Comparison of ENCODE assay signal across 26 cellular contexts in genomic region chr1:193404236-193404635, GRCh38.
"Had no signal": no experiment of that assay in that cellular context is flagged by ENCODE, and none has a peak within 500 bp of the region (broad histone marks: within the 10 kb centered on the region; RNA-seq: fewer than 3 reads in every experiment).

No MANE protein-coding gene starts in this region.

- H3K9me3 ChIP-seq: Peyer's patch had no signal

- H3K4me3 Mint-ChIP-seq: activated CD4-positive, alpha-beta memory T cell treated with anti-CD3 and anti-CD28 coated beads, Interleukin-2, amount 10 ng/mL, durations not matched to agents 7 days and 5 days; activated naive CD4-positive, alpha-beta T cell treated with anti-CD3 and anti-CD28 coated beads, Interleukin-2, amount 10 ng/mL, durations not matched to agents 7 days and 5 days; activated naive CD8-positive, alpha-beta T cell treated with anti-CD3 and anti-CD28 coated beads, Interleukin-2, amount 10 ng/mL, durations not matched to agents 7 days and 5 days; brain; central memory CD8-positive, alpha-beta T cell; T-helper 1 cell treated with Interleukin-12 subunit alpha and Interleukin-12 subunit beta and Interleukin-4 antibody, amounts not matched to agents 30 μg/mL and 1 μg/mL, for 36 hours; WTC11 had no signal

- H3K27ac ChIP-seq: Peyer's patch, RWPE1 had no signal

- H3K27me3 Mint-ChIP-seq: activated CD4-positive, alpha-beta memory T cell treated with anti-CD3 and anti-CD28 coated beads, Interleukin-2, amount 10 ng/mL, durations not matched to agents 7 days and 5 days; activated naive CD4-positive, alpha-beta T cell treated with anti-CD3 and anti-CD28 coated beads, Interleukin-2, amount 10 ng/mL, durations not matched to agents 7 days and 5 days; activated naive CD8-positive, alpha-beta T cell treated with anti-CD3 and anti-CD28 coated beads, Interleukin-2, amount 10 ng/mL, durations not matched to agents 7 days and 5 days; brain; central memory CD8-positive, alpha-beta T cell had no signal

- H3K36me3 Mint-ChIP-seq: brain, WTC11 had no signal

- H3K27me3 ChIP-seq: Peyer's patch had no signal

- H3K4me3 ChIP-seq: K562, Peyer's patch had no signal

- ATAC-seq: K562, WTC11 had no signal

- H3K27ac Mint-ChIP-seq: activated CD4-positive, alpha-beta memory T cell treated with anti-CD3 and anti-CD28 coated beads, Interleukin-2, amount 10 ng/mL, durations not matched to agents 7 days and 5 days; activated naive CD4-positive, alpha-beta T cell treated with anti-CD3 and anti-CD28 coated beads, Interleukin-2, amount 10 ng/mL, durations not matched to agents 7 days and 5 days; activated naive CD8-positive, alpha-beta T cell treated with anti-CD3 and anti-CD28 coated beads, Interleukin-2, amount 10 ng/mL, durations not matched to agents 7 days and 5 days; activated T-helper 2 cell treated with anti-CD3 and anti-CD28 coated beads, Interferon-gamma antibody, Interleukin-2, Interleukin-4, amounts not matched to agents 10 μg/mL and 5 μg/mL and 100 μg/mL, durations not matched to agents 14 hours and 24 hours and 36 hours; T-helper 1 cell treated with Interleukin-12 subunit alpha and Interleukin-12 subunit beta and Interleukin-4 antibody, amounts not matched to agents 30 μg/mL and 1 μg/mL, for 36 hours; WTC11 had no signal

- H3K9me3 Mint-ChIP-seq: central memory CD8-positive, alpha-beta T cell; WTC11 had no signal

- H3K36me3 ChIP-seq: Peyer's patch had no signal

- DNase-seq: activated CD4-positive, alpha-beta memory T cell treated with anti-CD3 and anti-CD28 coated beads, Interleukin-2, amount 10 ng/mL, durations not matched to agents 7 days and 5 days; activated CD4-positive, alpha-beta T cell treated with anti-CD3 and anti-CD28 coated beads, Interleukin-2, amount 50 U/mL, for 1 hour; activated gamma-delta T cell treated with Interleukin-2 at 50 U/mL for 16 hours; activated naive CD4-positive, alpha-beta T cell treated with anti-CD3 and anti-CD28 coated beads, Interleukin-2, amount 10 ng/mL, durations not matched to agents 7 days and 5 days; activated naive CD8-positive, alpha-beta T cell treated with anti-CD3 and anti-CD28 coated beads, Interleukin-2, amount 10 ng/mL, durations not matched to agents 7 days and 5 days; activated T-cell treated with anti-CD3 and anti-CD28 coated beads for 4 hours; activated T-cell treated with anti-CD3 and anti-CD28 coated beads, Interleukin-2, amount 50 U/mL, for 48 hours; aorta; Karpas-422; NCI-H146; NCI-H187 treated with DMSO at 0.1 percent for 48 hours; NCI-H2081 treated with DMSO at 0.1 percent for 48 hours; NCI-H446; NCI-H524 treated with DMSO at 0.1 percent for 48 hours; NCI-H774; OCI-M1; Peyer's patch; SHP77 treated with DMSO at 0.1 percent for 48 hours; T-helper 9 cell had no signal

- H3K4me1 Mint-ChIP-seq: WTC11 had no signal
